Comparison of ENCODE assay signal across 25 cellular contexts in genomic region chr1:183431840-183432547, GRCh38.
"Had no signal": no experiment of that assay in that cellular context is flagged by ENCODE, and none has a peak within 500 bp of the region (broad histone marks: within the 10 kb centered on the region; RNA-seq: fewer than 3 reads in every experiment).

No MANE protein-coding gene starts in this region.

- H3K27ac ChIP-seq: heart left ventricle, left ventricle myocardium inferior, ovary, right lobe of liver, upper lobe of left lung, vagina had no signal

- H3K27ac Mint-ChIP-seq: activated naive CD8-positive, alpha-beta T cell; naive B cell; nephron progenitor cell; progenitor cell of endocrine pancreas; stimulated activated memory B cell treated with anti-CD40 and anti-IgM and Interleukin-4, amounts not matched to agents 10 μg/mL and 1 μg/mL and 100 μg/mL, for 72 hours; stimulated activated naive CD8-positive, alpha-beta T cell treated with anti-CD3 and anti-CD28 coated beads, Interleukin-15, amount 100 ng/mL, for 72 hours; T-helper 1 cell treated with Interleukin-12 subunit alpha and Interleukin-12 subunit beta and Interleukin-4 antibody, amounts not matched to agents 30 μg/mL and 1 μg/mL, for 36 hours had no signal

- H3K27me3 ChIP-seq: heart left ventricle, ovary, right lobe of liver, upper lobe of left lung, vagina had no signal

- H3K36me3 Mint-ChIP-seq: stimulated activated memory B cell treated with anti-CD40 and anti-IgM and Interleukin-4, amounts not matched to agents 10 μg/mL and 1 μg/mL and 100 μg/mL, for 72 hours had no signal

- ATAC-seq: heart left ventricle; right lobe of liver; stimulated activated memory B cell treated with anti-CD40 and anti-IgM and Interleukin-4, amounts not matched to agents 10 μg/mL and 1 μg/mL and 100 μg/mL, for 72 hours; stimulated activated naive CD8-positive, alpha-beta T cell treated with anti-CD3 and anti-CD28 coated beads, Interleukin-15, amount 100 ng/mL, for 72 hours had no signal

- H3K9me3 ChIP-seq: left ventricle myocardium inferior, ovary, right lobe of liver, upper lobe of left lung, vagina had no signal

- DNase-seq: activated CD4-positive, alpha-beta T cell treated with anti-CD3 and anti-CD28 coated beads, Interleukin-2, amount 50 U/mL, for 4 hours; activated CD8-positive, alpha-beta memory T cell treated with anti-CD3 and anti-CD28 coated beads for 24 hours; activated effector memory CD4-positive, alpha-beta T cell treated with Interleukin-2 at 50 U/mL for 16 hours; activated naive CD4-positive, alpha-beta T cell treated with Interleukin-2 at 50 U/mL for 16 hours; anterior cingulate cortex; dermis blood vessel endothelial cell; effector CD4-positive, alpha-beta T cell; heart left ventricle; left ventricle myocardium inferior; naive B cell; nephron progenitor cell; ovary; right lobe of liver; stimulated activated CD4-positive, alpha-beta T cell treated with anti-CD3 and anti-CD28 coated beads, Interleukin-12 subunit alpha, Interleukin-12 subunit beta, amount 100 ng/mL, for 4 hours; stimulated activated CD4-positive, alpha-beta T cell treated with anti-CD3 and anti-CD28 coated beads, Interleukin-4, amount 100 ng/mL, for 1 hour; stimulated activated naive CD8-positive, alpha-beta T cell treated with anti-CD3 and anti-CD28 coated beads, Interleukin-15, amount 100 ng/mL, for 72 hours; substantia nigra; SW 1271; T-helper 9 cell; upper lobe of left lung had no signal

- H3K4me1 Mint-ChIP-seq: naive B cell; stimulated activated memory B cell treated with anti-CD40 and anti-IgM and Interleukin-4, amounts not matched to agents 10 μg/mL and 1 μg/mL and 100 μg/mL, for 72 hours; stimulated activated naive CD8-positive, alpha-beta T cell treated with anti-CD3 and anti-CD28 coated beads, Interleukin-15, amount 100 ng/mL, for 72 hours had no signal

- H3K4me3 Mint-ChIP-seq: activated naive CD8-positive, alpha-beta T cell; naive B cell; nephron progenitor cell; stimulated activated memory B cell treated with anti-CD40 and anti-IgM and Interleukin-4, amounts not matched to agents 10 μg/mL and 1 μg/mL and 100 μg/mL, for 72 hours; stimulated activated naive CD8-positive, alpha-beta T cell treated with anti-CD3 and anti-CD28 coated beads, Interleukin-15, amount 100 ng/mL, for 72 hours; T-helper 1 cell treated with Interleukin-12 subunit alpha and Interleukin-12 subunit beta and Interleukin-4 antibody, amounts not matched to agents 30 μg/mL and 1 μg/mL, for 36 hours had no signal

- H3K27me3 Mint-ChIP-seq: progenitor cell of endocrine pancreas had no signal

- H3K4me1 ChIP-seq: right lobe of liver, upper lobe of left lung, vagina had no signal

- H3K9me3 Mint-ChIP-seq: nephron progenitor cell; stimulated activated memory B cell treated with anti-CD40 and anti-IgM and Interleukin-4, amounts not matched to agents 10 μg/mL and 1 μg/mL and 100 μg/mL, for 72 hours; stimulated activated naive CD8-positive, alpha-beta T cell treated with anti-CD3 and anti-CD28 coated beads, Interleukin-15, amount 100 ng/mL, for 72 hours; T-helper 1 cell treated with Interleukin-12 subunit alpha and Interleukin-12 subunit beta and Interleukin-4 antibody, amounts not matched to agents 30 μg/mL and 1 μg/mL, for 36 hours had no signal
